In the genomic region with DNA sequence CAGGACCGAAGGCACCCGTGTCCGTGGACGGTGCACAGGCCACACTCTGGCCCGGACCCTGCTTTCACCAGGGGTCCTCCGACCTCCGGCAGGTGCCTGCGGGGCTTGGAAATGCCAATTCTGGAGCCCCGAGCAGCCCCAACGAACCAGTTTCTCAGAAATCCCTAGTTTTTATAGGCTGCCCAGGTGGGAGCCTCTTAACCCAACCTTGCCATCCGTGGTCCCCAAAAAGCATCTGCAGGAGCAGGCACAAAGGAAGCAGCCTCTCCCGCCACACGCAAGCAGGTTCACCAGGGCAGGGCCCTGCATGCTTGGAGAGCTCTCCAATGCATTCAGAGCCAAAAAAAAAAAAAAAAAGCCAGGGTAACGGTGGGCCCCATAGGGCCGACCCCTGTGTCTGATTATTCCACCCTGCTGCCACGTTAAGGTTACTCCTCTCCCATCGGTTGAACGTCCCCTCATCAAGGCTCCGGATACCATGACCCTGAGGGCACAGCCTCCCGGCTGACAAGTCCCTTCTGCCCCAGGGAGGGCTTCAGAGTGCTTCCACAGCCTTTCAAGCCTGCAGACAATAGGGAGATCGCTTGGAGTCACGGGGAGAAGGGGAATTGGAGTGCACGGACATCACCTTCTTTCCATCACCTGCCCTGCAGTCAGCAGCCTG, we compare ENCODE assay signal across 7 cellular contexts. TPM values are rescaled to one million over a fixed set of nuclear protein-coding genes. Genes with fewer than 3 reads are reported as not detected.
DNase-seq lines count a peak whose midpoint lies in the region; ATAC-seq and TF ChIP-seq lines count a peak whose summit lies in the region.

No MANE protein-coding gene starts in this region.

- no peaks in the 10 kb centered on the region for H4K20me1 ChIP-seq in H9 (ENCODE audit: control insufficient read depth, insufficient read depth, insufficient read length)
- H4K20me1 ChIP-seq in hepatocyte (ENCODE audit: insufficient read depth, poor library complexity, severe bottlenecking) = peaks cover 31% of the 10 kb centered on the region

- no peaks in the 10 kb centered on the region for H3K9me2 ChIP-seq in hepatocyte (replicated peaks; ENCODE audit: insufficient read depth)

- H3K4me3 ChIP-seq in WI38 (ENCODE audit: low read depth, low read length) (peak overlapping the region; percentile 71), hepatocyte (peak overlapping the region; percentile 30)

- no peaks in the 10 kb centered on the region for H3K36me3 ChIP-seq in hepatocyte (replicated peaks; ENCODE audit: insufficient read depth, low read depth)

- H4K5ac ChIP-seq in H9 (ENCODE audit: insufficient read length, low read depth, low read length) = no peak overlapping the region

- peaks cover 8% of the 10 kb centered on the region for H3K23me2 ChIP-seq in H9 (ENCODE audit: insufficient read length, low read depth, low read length, poor library complexity, severe bottlenecking)

- DNase-seq in H9 (no peak), hepatocyte (ENCODE audit: low spot score) (no peak), NCI-H187 (lab: John Stamatoyannopoulos, UW) (no peak), HPDE6-E6E7 (ENCODE audit: extremely low spot score) (no peak)
- DNase-seq in stimulated activated effector memory CD8-positive, alpha-beta T cell treated with anti-CD3 and anti-CD28 coated beads, Interleukin-12 subunit alpha, Interleukin-12 subunit beta, amount 100 ng/mL, for 72 hours (ENCODE audit: low spot score in 2 of 2) = no peak

- no peak overlapping the region for H2BK120ac ChIP-seq in H9 (ENCODE audit: low read depth, low read length, poor library complexity, severe bottlenecking)

- peak overlapping the region; percentile 65 for H3K4me2 ChIP-seq in H9 (ENCODE audit: insufficient read depth, insufficient read length, low read length)
- peak overlapping the region; percentile 87 for H3K4me2 ChIP-seq in hepatocyte

- H3T11ph ChIP-seq in H9 (ENCODE audit: low read length) = no peak overlapping the region

- peaks cover 2% of the 10 kb centered on the region; the same call in 1 of the 2 replicates for H3K27me3 Mint-ChIP-seq in H9 (ENCODE audit: low read depth)

- peaks cover 15 to 37% of the 10 kb centered on the region in 2 experiments for H3K4me1 Mint-ChIP-seq in H9
- H3K4me1 Mint-ChIP-seq in stimulated activated effector memory CD8-positive, alpha-beta T cell treated with anti-CD3 and anti-CD28 coated beads, Interleukin-12 subunit alpha, Interleukin-12 subunit beta, amount 100 ng/mL, for 72 hours = peaks cover 31% of the 10 kb centered on the region

- H3K9me3 Mint-ChIP-seq in H9 = no peaks in the 10 kb centered on the region
- no peaks in the 10 kb centered on the region for H3K9me3 Mint-ChIP-seq in stimulated activated effector memory CD8-positive, alpha-beta T cell treated with anti-CD3 and anti-CD28 coated beads, Interleukin-12 subunit alpha, Interleukin-12 subunit beta, amount 100 ng/mL, for 72 hours

- H3K9ac ChIP-seq in H9 (ENCODE audit: extremely low read depth, insufficient read length, low read length) = peak overlapping the region; percentile 67

- no peak overlapping the region for H3K56ac ChIP-seq in H9 (ENCODE audit: insufficient read length, low read depth, low read length)

- peak overlapping the region; percentile 86; the same call in 1 of the 2 replicates for H3K14ac ChIP-seq in H9 (ENCODE audit: insufficient read depth, low read length)

- H3K27ac ChIP-seq in H9 (ENCODE audit: insufficient read length, low read depth, low read length) (no peak overlapping the region), hepatocyte (peak overlapping the region; percentile 78)

- no peak overlapping the region for H2AK5ac ChIP-seq in H9 (ENCODE audit: insufficient read length, low read length)

- H3K4me1 ChIP-seq in H9 (ENCODE audit: insufficient read depth, low read length) (no peaks in the 10 kb centered on the region; the same call in 1 of the 2 replicates), hepatocyte (ENCODE audit: insufficient read depth) (peaks cover 48% of the 10 kb centered on the region)

- no peak for ATAC-seq in stimulated activated effector memory CD8-positive, alpha-beta T cell treated with anti-CD3 and anti-CD28 coated beads, Interleukin-12 subunit alpha, Interleukin-12 subunit beta, amount 100 ng/mL, for 72 hours
- ATAC-seq in GM18907 (IDR thresholded peaks at IDR 0.05; ENCODE audit: unreplicated experiment) = no peak

- WGBS in H9 (ENCODE audit: extremely low coverage, insufficient read length, low lambda C conversion rate) = no CpG with 5 or more reads among the region's 23 CpGs
- 25% methylated on average over 23 of the region's 23 CpGs for WGBS in hepatocyte (ENCODE audit: low lambda C conversion rate, missing lambda C conversion rate)

- H3K23ac ChIP-seq in H9 (ENCODE audit: insufficient read length, low read depth, low read length) = no peak overlapping the region

- H3K18ac ChIP-seq in H9 (ENCODE audit: insufficient read length, low read depth, low read length) = peak overlapping the region; percentile 52

- H3K27me3 ChIP-seq in H9 (ENCODE audit: insufficient read depth, low read length) = no peaks in the 10 kb centered on the region
- H3K27me3 ChIP-seq in hepatocyte = no peaks in the 10 kb centered on the region

- H3K79me2 ChIP-seq in H9 (ENCODE audit: insufficient read depth, low read length) (peaks cover 12% of the 10 kb centered on the region; the same call in 1 of the 2 replicates), hepatocyte (peaks cover 82% of the 10 kb centered on the region)

- peak overlapping the region; percentile 18 to 82 (median 66); a peak in 1 of 7 replicates for H3K27ac Mint-ChIP-seq in H9
- H3K27ac Mint-ChIP-seq in stimulated activated effector memory CD8-positive, alpha-beta T cell treated with anti-CD3 and anti-CD28 coated beads, Interleukin-12 subunit alpha, Interleukin-12 subunit beta, amount 100 ng/mL, for 72 hours = peak overlapping the region; percentile 60

- no peak overlapping the region for H2BK5ac ChIP-seq in H9 (ENCODE audit: insufficient read length, low read length)

- H2BK15ac ChIP-seq in H9 (ENCODE audit: low read depth, low read length) = no peak overlapping the region

- H4K8ac ChIP-seq in H9 (replicated peaks; ENCODE audit: insufficient read length, low read depth, low read length) = no peak overlapping the region

- H3K9me3 ChIP-seq in H9 (ENCODE audit: control insufficient read depth, low read depth, low read length) = no peaks in the 10 kb centered on the region
- no peaks in the 10 kb centered on the region for H3K9me3 ChIP-seq in hepatocyte (ENCODE audit: low read depth)

- TF ChIP-seq CTCF in H9 (conservative IDR thresholded peaks at IDR 0.05) (no peak), WI38 (IDR thresholded peaks at IDR 0.05; ENCODE audit: low read depth, low read length) (no peak), hepatocyte (IDR thresholded peaks at IDR 0.05; ENCODE audit: poor library complexity) (no peak)

- peaks cover 0 to 6% (median 0%) of the 10 kb centered on the region in 3 experiments; a peak in 5 of 7 replicates for H3K36me3 Mint-ChIP-seq in H9 (ENCODE audit: insufficient read depth in 1 of 3, low read depth in 3 of 3)
- peaks cover 16% of the 10 kb centered on the region for H3K36me3 Mint-ChIP-seq in stimulated activated effector memory CD8-positive, alpha-beta T cell treated with anti-CD3 and anti-CD28 coated beads, Interleukin-12 subunit alpha, Interleukin-12 subunit beta, amount 100 ng/mL, for 72 hours

- H3K79me1 ChIP-seq in H9 (ENCODE audit: insufficient read depth, low read depth, low read length, poor library complexity, severe bottlenecking) = peaks cover 16% of the 10 kb centered on the region

- H2AFZ ChIP-seq in H9 (ENCODE audit: low read length) = no peak overlapping the region
- H2AFZ ChIP-seq in hepatocyte = no peak overlapping the region

- no peak overlapping the region for H4K91ac ChIP-seq in H9 (ENCODE audit: insufficient read length, low read depth, low read length)

- peak overlapping the region; percentile 76 to 85 for H3K4me3 Mint-ChIP-seq in H9
- H3K4me3 Mint-ChIP-seq in stimulated activated effector memory CD8-positive, alpha-beta T cell treated with anti-CD3 and anti-CD28 coated beads, Interleukin-12 subunit alpha, Interleukin-12 subunit beta, amount 100 ng/mL, for 72 hours = peak overlapping the region; percentile 79

- H2BK12ac ChIP-seq in H9 (ENCODE audit: insufficient read length, low read depth, low read length) = no peak overlapping the region

- no peak overlapping the region for H3K4ac ChIP-seq in H9 (ENCODE audit: low read depth, low read length)

- no peak overlapping the region for H2BK20ac ChIP-seq in H9 (ENCODE audit: low read depth, low read length, poor library complexity, severe bottlenecking)

RNA-seq across cellular contexts. Expression of gene TPRN, which starts 0.8 kb away (rescaled TPM):
- total RNA-seq in H9 (2021) (30.7 and 32.0 TPM in 2 replicates), hepatocyte (27.6 and 34.4 TPM in 2 replicates)
- polyA plus RNA-seq in hepatocyte = 82.3 and 104 TPM in 2 replicates

RNA-seq across cellular contexts. Expression of gene TMEM203, which starts 4.1 kb away (rescaled TPM):
- total RNA-seq in H9 (2021) (34.1 and 35.5 TPM in 2 replicates), hepatocyte (37.6 and 43.5 TPM in 2 replicates)
- 48.3 and 60.7 TPM in 2 replicates for polyA plus RNA-seq in hepatocyte

RNA-seq across cellular contexts. Expression of gene NDOR1, which starts 4.2 kb away (rescaled TPM):
- total RNA-seq in H9 (2021) = 44.1 and 45.3 TPM in 2 replicates
- 4.4 and 7.8 TPM in 2 replicates for total RNA-seq in hepatocyte
- 12.3 and 17.6 TPM in 2 replicates for polyA plus RNA-seq in hepatocyte

RNA-seq across cellular contexts. Expression of gene SSNA1, which starts 12.9 kb away (rescaled TPM):
- total RNA-seq in H9 (2021) = 69.2 and 69.4 TPM in 2 replicates
- total RNA-seq in hepatocyte = 74.3 and 82.2 TPM in 2 replicates
- 128 and 137 TPM in 2 replicates for polyA plus RNA-seq in hepatocyte

RNA-seq across cellular contexts. Expression of gene ANAPC2, which starts 13.0 kb away (rescaled TPM):
- 54.8 and 54.9 TPM in 2 replicates for total RNA-seq in H9 (2021)
- total RNA-seq in hepatocyte = 21.3 and 26.2 TPM in 2 replicates
- polyA plus RNA-seq in hepatocyte = 12.2 and 16.2 TPM in 2 replicates
